8 cellular contexts compared by ENCODE assay signal in the genomic region with DNA sequence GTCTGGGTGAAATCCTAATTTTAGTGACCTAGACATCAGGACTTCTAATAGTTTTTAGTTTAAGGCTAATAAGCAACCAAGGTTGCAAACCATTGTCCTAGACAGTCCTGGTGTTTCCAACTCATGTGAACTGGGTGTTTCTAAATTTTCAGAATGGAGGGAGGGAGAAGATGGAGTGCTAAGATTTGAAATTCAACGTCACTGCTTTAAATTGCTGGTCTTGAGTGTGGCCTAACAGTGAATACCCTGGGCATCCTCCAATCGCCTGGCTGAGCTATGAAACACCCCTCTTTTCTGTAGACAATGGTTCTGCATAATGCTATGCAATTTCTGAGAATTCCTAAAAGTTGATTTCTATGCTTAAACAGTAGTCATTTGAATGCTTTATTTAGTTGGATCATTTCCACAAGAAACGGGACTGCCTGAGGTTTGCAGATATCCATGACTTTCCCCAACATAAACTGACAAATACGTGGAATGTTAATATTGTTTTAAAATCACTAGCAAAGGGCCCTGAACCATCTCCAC. TPM values are rescaled to one million over a fixed set of nuclear protein-coding genes. Genes with fewer than 3 reads are reported as not detected.
A peak's percentile ranks its signal among the peaks of the same experiment; 100 is the strongest.
DNase-seq lines count a peak whose midpoint lies in the region; ATAC-seq and TF ChIP-seq lines count a peak whose summit lies in the region.

No MANE protein-coding gene starts in this region.

- peak overlapping the region; percentile 96 to 98 for H3K27ac Mint-ChIP-seq in T-cell
- H3K27ac Mint-ChIP-seq in naive thymus-derived CD4-positive, alpha-beta T cell, result peak overlapping the region; percentile 90 to 98 (median 96)

- ATAC-seq in T-cell (replicated peaks in 1 of 4), result no peak
- ATAC-seq in naive thymus-derived CD4-positive, alpha-beta T cell, result no peak

- peak overlapping the region; percentile 96 to 99 (median 98) for H3K4me3 Mint-ChIP-seq in T-cell
- H3K4me3 Mint-ChIP-seq in naive thymus-derived CD4-positive, alpha-beta T cell, result peak overlapping the region; percentile 93 to 100 (median 97)

- H3K4me1 Mint-ChIP-seq in T-cell, result peaks cover 54 to 56% (median 55%) of the 10 kb centered on the region in 3 donors
- peaks cover 29 to 64% (median 49%) of the 10 kb centered on the region in 7 donors for H3K4me1 Mint-ChIP-seq in naive thymus-derived CD4-positive, alpha-beta T cell

- H3K9me3 ChIP-seq in A673 (ENCODE audit: low read depth, low read length, poor library complexity, severe bottlenecking), result no peaks in the 10 kb centered on the region
- no peaks in the 10 kb centered on the region for H3K9me3 ChIP-seq in esophagus muscularis mucosa
- no peaks in the 10 kb centered on the region for H3K9me3 ChIP-seq in naive thymus-derived CD4-positive, alpha-beta T cell (ENCODE audit: control insufficient read depth in 2 of 3, low read length in 3 of 3)

- DNase-seq in A673 (ENCODE audit: low spot score), result peak; percentile 77
- DNase-seq in HL-60 (ENCODE audit: low read depth in 1 of 2, low spot score in 1 of 2), result peak in 1 of 2 experiments; percentile 55
- no peak for DNase-seq in T-cell
- no peak for DNase-seq in esophagus muscularis mucosa (ENCODE audit: extremely low spot score)
- DNase-seq in naive thymus-derived CD4-positive, alpha-beta T cell, result no peak
- no peak for DNase-seq in epidermal melanocyte (ENCODE audit: insufficient read length, low spot score)
- no peak for DNase-seq in T1000 (lab: John Stamatoyannopoulos, UW)

- BruUV-seq in A673 (replicated peaks; lab: Mats Ljungman, UMichigan), result TSS peak; percentile 49

- no peak for TF ChIP-seq POLR2A in esophagus muscularis mucosa (IDR thresholded peaks at IDR 0.05; ENCODE audit: low read depth)

- no peak for TF ChIP-seq EP300 in esophagus muscularis mucosa (IDR thresholded peaks at IDR 0.05)

- H3K9me3 Mint-ChIP-seq in T-cell, result no peaks in the 10 kb centered on the region
- H3K9me3 Mint-ChIP-seq in naive thymus-derived CD4-positive, alpha-beta T cell, result peaks cover 0 to 4% (median 0%) of the 10 kb centered on the region in 11 donors

- H3K4me3 ChIP-seq in A673 (ENCODE audit: low read depth, low read length, poor library complexity, severe bottlenecking), result peak overlapping the region; percentile 73
- H3K4me3 ChIP-seq in GM12875 (ENCODE audit: low read depth, low read length), result peak overlapping the region; percentile 90
- peak overlapping the region; percentile 74 for H3K4me3 ChIP-seq in HL-60 (replicated peaks; ENCODE audit: insufficient read depth, low read length)
- H3K4me3 ChIP-seq in esophagus muscularis mucosa, result peak overlapping the region; percentile 77 to 89 (median 88)
- peak overlapping the region; percentile 67 for H3K4me3 ChIP-seq in naive thymus-derived CD4-positive, alpha-beta T cell (ENCODE audit: low read length)

- POLR2A ChIA-PET in A673 (lab: Charles Lee; ENCODE audit: low non-redundant PET), result interaction anchor here (0.6 kb wide), 1 partner anchor 66 kb away, joined by 3 read pairs; no protein-coding TSS in a partner anchor
- POLR2A ChIA-PET in T-cell (lab: Charles Lee), result interaction anchor here (0.6 kb wide), 3 partner anchors 37 to 504 kb away, joined by 3 to 4 read pairs (median 4); no protein-coding TSS in a partner anchor
- POLR2A ChIA-PET in naive thymus-derived CD4-positive, alpha-beta T cell (lab: Charles Lee), result interaction anchor here (1.0 to 4.6 kb wide), 5 partner anchors 16 to 651 kb away, joined by 3 to 44 read pairs (median 3); a partner anchor contains a TSS

- H3K36me3 ChIP-seq in A673 (ENCODE audit: insufficient read depth, low read length, poor library complexity, severe bottlenecking) (no peaks in the 10 kb centered on the region), esophagus muscularis mucosa (no peaks in the 10 kb centered on the region)
- peaks cover 0 to 3% (median 0%) of the 10 kb centered on the region in 3 experiments for H3K36me3 ChIP-seq in naive thymus-derived CD4-positive, alpha-beta T cell (ENCODE audit: control insufficient read depth in 2 of 3, insufficient read depth in 3 of 3, low read length in 3 of 3)

- 2% methylated on average over 4 of the region's 4 CpGs for WGBS in esophagus muscularis mucosa

- H3K27ac ChIP-seq in A673 (ENCODE audit: low read depth, low read length, poor library complexity, severe bottlenecking), result peak overlapping the region; percentile 81
- H3K27ac ChIP-seq in HL-60 (replicated peaks), result peak overlapping the region; percentile 84
- H3K27ac ChIP-seq in esophagus muscularis mucosa (replicated peaks in 1 of 4), result peak overlapping the region; percentile 95 to 99 (median 98)
- H3K27ac ChIP-seq in naive thymus-derived CD4-positive, alpha-beta T cell (ENCODE audit: low read depth, low read length), result peak overlapping the region; percentile 90

- H3K4me1 ChIP-seq in A673 (ENCODE audit: insufficient read depth, low read length, poor library complexity, severe bottlenecking) (peaks cover 45% of the 10 kb centered on the region), esophagus muscularis mucosa (peaks cover 45 to 62% (median 61%) of the 10 kb centered on the region in 4 donors)
- peaks cover 36 to 40% of the 10 kb centered on the region in 2 donors for H3K4me1 ChIP-seq in naive thymus-derived CD4-positive, alpha-beta T cell (ENCODE audit: control insufficient read depth in 2 of 2, insufficient read depth in 2 of 2, low read length in 2 of 2)

- H3K27me3 ChIP-seq in A673 (replicated peaks; ENCODE audit: insufficient read depth, low read depth, low read length, poor library complexity), result no peaks in the 10 kb centered on the region
- H3K27me3 ChIP-seq in HL-60 (ENCODE audit: insufficient read depth, poor library complexity, severe bottlenecking), result no peaks in the 10 kb centered on the region
- no peaks in the 10 kb centered on the region for H3K27me3 ChIP-seq in esophagus muscularis mucosa
- no peaks in the 10 kb centered on the region for H3K27me3 ChIP-seq in naive thymus-derived CD4-positive, alpha-beta T cell (ENCODE audit: control insufficient read depth in 2 of 2, insufficient read depth in 2 of 2, low read length in 2 of 2)

- TF ChIP-seq CTCF in A673 (conservative IDR thresholded peaks at IDR 0.05; ENCODE audit: low read depth, low read length), result no peak
- no peak for TF ChIP-seq CTCF in GM12875 (IDR thresholded peaks at IDR 0.05; ENCODE audit: borderline replicate concordance, insufficient read depth, low read depth, low read length)
- no peak for TF ChIP-seq CTCF in HL-60 (IDR thresholded peaks at IDR 0.05; ENCODE audit: insufficient read depth, low read length)
- TF ChIP-seq CTCF in esophagus muscularis mucosa (IDR thresholded peaks at IDR 0.05), result no peak

- CTCF ChIA-PET in A673 (lab: Charles Lee), result no interaction called here
- CTCF ChIA-PET in T-cell (lab: Charles Lee), result interaction anchor here in 1 of 2 donors (0.7 to 1.1 kb wide), 5 partner anchors 9 to 194 kb away, joined by 3 read pairs; no protein-coding TSS in a partner anchor
- CTCF ChIA-PET in naive thymus-derived CD4-positive, alpha-beta T cell (lab: Charles Lee), result interaction anchor here (0.7 to 1.6 kb wide), 2 partner anchors 20 to 197 kb away, joined by 3 to 4 read pairs; no protein-coding TSS in a partner anchor

- intact Hi-C loops in A673 (cut with micrococcal nuclease; ENCODE audit: unreplicated experiment), result no loop called here
- intact Hi-C loops in esophagus muscularis mucosa (cut with DNase I), result loop anchor here (10.0 kb wide), 1 partner anchor 649 kb away; a partner anchor contains a TSS
- intact Hi-C loops in naive thymus-derived CD4-positive, alpha-beta T cell (cut with micrococcal nuclease), result loop anchor here (2.0 to 10.0 kb wide), 7 partner anchors 107 to 729 kb away; a partner anchor contains a TSS

- H3K36me3 Mint-ChIP-seq in T-cell, result no peaks in the 10 kb centered on the region
- H3K36me3 Mint-ChIP-seq in naive thymus-derived CD4-positive, alpha-beta T cell, result peaks cover 0 to 4% (median 0%) of the 10 kb centered on the region in 5 donors

- no peaks in the 10 kb centered on the region for H3K27me3 Mint-ChIP-seq in T-cell
- H3K27me3 Mint-ChIP-seq in naive thymus-derived CD4-positive, alpha-beta T cell, result peaks cover 0 to 2% (median 0%) of the 10 kb centered on the region in 5 donors

RNA-seq across cellular contexts. Expression of a gene that starts 1.2 kb away (rescaled TPM):
- total RNA-seq in A673 (2021), result 59.7 and 60.1 TPM in 2 replicates
- total RNA-seq in T-cell, result 10 to 100 TPM; 40.2 to 64.6 (median 45.0) TPM
- total RNA-seq in esophagus muscularis mucosa, result 100 to 1,000 TPM in 3 of 4 donors, 10 to 100 TPM in 1; 67.8 to 141 (median 140) TPM
- total RNA-seq in naive thymus-derived CD4-positive, alpha-beta T cell, result 100 to 1,000 TPM in 1 of 5 experiments, 10 to 100 TPM in 4; 39.1 to 107 (median 57.4) TPM
- 100 to 1,000 TPM; 123 to 127 TPM for polyA plus RNA-seq in naive thymus-derived CD4-positive, alpha-beta T cell

RNA-seq across cellular contexts. Expression of a gene that starts 27.7 kb away (rescaled TPM):
- total RNA-seq in A673 (2021) (27.4 and 29.0 TPM in 2 replicates), T-cell (10 to 100 TPM; 19.1 to 29.4 (median 20.7) TPM), esophagus muscularis mucosa (10 to 100 TPM; 40.4 to 88.5 (median 71.2) TPM)
- total RNA-seq in naive thymus-derived CD4-positive, alpha-beta T cell, result 10 to 100 TPM; 10.6 to 42.8 (median 27.4) TPM
- 10 to 100 TPM; 54.8 to 91.6 TPM for polyA plus RNA-seq in naive thymus-derived CD4-positive, alpha-beta T cell

RNA-seq across cellular contexts. Expression of a gene that starts 48.9 kb away (rescaled TPM):
- total RNA-seq in A673 (2021), result 2.1 and 2.4 TPM in 2 replicates
- under 1 TPM in 4 of 5 donors, not detected in 1; 0.28 to 0.55 (median 0.46) TPM for total RNA-seq in T-cell
- total RNA-seq in esophagus muscularis mucosa, result 1 to 10 TPM; 2.5 to 6.0 (median 4.3) TPM
- 10 to 100 TPM in 1 of 5 experiments, 1 to 10 TPM in 2, under 1 TPM in 2; 0.65 to 41.8 (median 1.1) TPM for total RNA-seq in naive thymus-derived CD4-positive, alpha-beta T cell
- under 1 TPM; 0.45 to 0.89 TPM for polyA plus RNA-seq in naive thymus-derived CD4-positive, alpha-beta T cell
